In the genomic region with DNA sequence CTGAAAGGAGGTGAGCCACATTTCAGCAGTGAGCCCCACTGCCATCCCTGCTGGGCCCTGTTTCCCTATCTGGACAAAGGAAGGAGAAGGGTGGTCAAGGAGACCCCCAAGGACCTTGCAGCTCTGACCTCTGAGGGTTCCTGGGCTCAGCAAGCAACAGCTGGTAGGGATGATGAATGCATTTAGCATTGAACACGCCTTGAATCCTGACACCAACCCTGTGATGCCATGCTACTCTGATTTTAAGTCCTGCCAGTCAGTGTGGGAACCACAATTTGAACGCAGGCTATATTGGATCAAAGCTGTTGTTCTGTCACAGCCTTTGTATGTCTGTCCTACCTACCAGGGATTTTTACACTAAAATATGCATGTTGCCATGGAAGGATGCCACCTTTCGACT, we compare ENCODE assay signal across 18 cellular contexts. TPM values are rescaled to one million over a fixed set of nuclear protein-coding genes. Genes with fewer than 3 reads are reported as not detected.
A peak's percentile ranks its signal among the peaks of the same experiment; 100 is the strongest.
DNase-seq lines count a peak whose midpoint lies in the region; ATAC-seq and TF ChIP-seq lines count a peak whose summit lies in the region.
"Had no signal": no experiment of that assay in that cellular context is flagged by ENCODE, and none has a peak within 500 bp of the region (broad histone marks: within the 10 kb centered on the region; RNA-seq: fewer than 3 reads in every experiment).

No MANE protein-coding gene starts in this region.

- peaks cover 35% of the 10 kb centered on the region for H3K4me1 ChIP-seq in CD4-positive, CD25-positive, alpha-beta regulatory T cell (ENCODE audit: control insufficient read depth, insufficient read depth, low read length, poor library complexity, severe bottlenecking)
- peaks cover 23% of the 10 kb centered on the region for H3K4me1 ChIP-seq in Karpas-422 (ENCODE audit: low read length)
- H3K4me1 ChIP-seq in spleen: peaks cover 4 to 73% (median 53%) of the 10 kb centered on the region in 6 donors
- H3K4me1 ChIP-seq: SJCRH30 had no signal

- 90 to 95% (median 93%) methylated on average over 3 of the region's 3 CpGs for WGBS in spleen, 5 donors

- TF ChIP-seq CTCF in spleen (IDR thresholded peaks at IDR 0.05 in 8 of 11, conservative IDR thresholded peaks at IDR 0.05 in 3 of 11): no peak

- H3K36me3 ChIP-seq in CD4-positive, CD25-positive, alpha-beta regulatory T cell (ENCODE audit: control insufficient read depth, insufficient read depth, low read length): peaks cover 39% of the 10 kb centered on the region
- H3K36me3 ChIP-seq in Karpas-422 (ENCODE audit: insufficient read depth, low read length): peaks cover 27% of the 10 kb centered on the region
- H3K36me3 ChIP-seq in spleen: peaks cover 0 to 86% (median 37%) of the 10 kb centered on the region in 6 donors

- H3K4me2 ChIP-seq in Karpas-422 (ENCODE audit: low read depth, low read length, poor library complexity, severe bottlenecking): no peak overlapping the region

- H3K9me2 ChIP-seq in Karpas-422 (replicated peaks; ENCODE audit: insufficient read depth, low read length): no peaks in the 10 kb centered on the region

- H3K27me3 Mint-ChIP-seq in CD4-positive, CD25-positive, alpha-beta regulatory T cell: no peaks in the 10 kb centered on the region

- H3K4me1 Mint-ChIP-seq in CD4-positive, CD25-positive, alpha-beta regulatory T cell: peaks cover 8 to 64% (median 20%) of the 10 kb centered on the region in 4 donors

- no peak overlapping the region for H3K9ac ChIP-seq in Karpas-422 (ENCODE audit: low read length)

- no peaks in the 10 kb centered on the region for H3K9me3 Mint-ChIP-seq in CD4-positive, CD25-positive, alpha-beta regulatory T cell
- H3K9me3 Mint-ChIP-seq: CD8-positive, alpha-beta T cell had no signal

- H3K79me2 ChIP-seq in Karpas-422 (ENCODE audit: low read length): peaks cover 1% of the 10 kb centered on the region; the same call in 1 of the 2 replicates

- H3K27me3 ChIP-seq in CD4-positive, CD25-positive, alpha-beta regulatory T cell (ENCODE audit: control insufficient read depth, insufficient read depth, low read length): no peaks in the 10 kb centered on the region
- H3K27me3 ChIP-seq in Karpas-422 (ENCODE audit: low read length) (no peaks in the 10 kb centered on the region), spleen (replicated peaks in 1 of 7) (no peaks in the 10 kb centered on the region)
- H3K27me3 ChIP-seq: SJCRH30 had no signal

- no peak for ATAC-seq in CD4-positive, CD25-positive, alpha-beta regulatory T cell (ENCODE audit: low read depth in 2 of 2)
- ATAC-seq: CD8-positive, alpha-beta T cell; K562; Panc1 had no signal

- peak overlapping the region; percentile 52 for H3K27ac ChIP-seq in CD4-positive, CD25-positive, alpha-beta regulatory T cell (ENCODE audit: insufficient read depth, low read length, poor library complexity, severe bottlenecking)
- no peak overlapping the region for H3K27ac ChIP-seq in Karpas-422 (ENCODE audit: low read length)
- peak overlapping the region in 4 of 8 donors; percentile 48 to 71 (median 68) for H3K27ac ChIP-seq in spleen
- H3K27ac ChIP-seq: SJCRH30 had no signal

- no peak overlapping the region for H2AFZ ChIP-seq in Karpas-422 (ENCODE audit: low read length)

- intact Hi-C loops in spleen (cut with DNase I; ENCODE audit: low total_unique reads): no loop called here

- peaks cover 29% of the 10 kb centered on the region for H3K36me3 Mint-ChIP-seq in CD4-positive, CD25-positive, alpha-beta regulatory T cell

- H3K9me3 ChIP-seq in CD4-positive, CD25-positive, alpha-beta regulatory T cell (ENCODE audit: control insufficient read depth in 2 of 2, low read length in 2 of 2): no peaks in the 10 kb centered on the region
- no peaks in the 10 kb centered on the region for H3K9me3 ChIP-seq in Karpas-422 (ENCODE audit: low read length)
- H3K9me3 ChIP-seq in spleen: no peaks in the 10 kb centered on the region
- H3K9me3 ChIP-seq: SJCRH30 had no signal

- no peaks in the 10 kb centered on the region for H4K20me1 ChIP-seq in Karpas-422 (ENCODE audit: insufficient read depth, low read depth, low read length)

- peak overlapping the region in 1 of 3 donors; percentile 82 for H3K27ac Mint-ChIP-seq in CD4-positive, CD25-positive, alpha-beta regulatory T cell

- no peak overlapping the region for H3K4me3 Mint-ChIP-seq in CD4-positive, CD25-positive, alpha-beta regulatory T cell
- H3K4me3 Mint-ChIP-seq: CD8-positive, alpha-beta T cell had no signal

- no peak for DNase-seq in CD4-positive, CD25-positive, alpha-beta regulatory T cell
- peak; percentile 38 for DNase-seq in Karpas-422
- no peak for DNase-seq in erythroblast (lab: John Stamatoyannopoulos, UW)
- peak; percentile 9 for DNase-seq in spleen
- DNase-seq in NCI-H2107 (lab: John Stamatoyannopoulos, UW): no peak
- no peak for DNase-seq in GDM1 (lab: John Stamatoyannopoulos, UW)
- DNase-seq in DMS79 (lab: John Stamatoyannopoulos, UW): no peak
- DNase-seq: CD8-positive, alpha-beta T cell; NCI-H1092 treated with DMSO at 0.1 percent for 48 hours; NCI-H1436 treated with DMSO at 0.1 percent for 48 hours; NCI-H1930; NCI-H226; NCI-H510A treated with DMSO at 0.1 percent for 48 hours; NCI-H748 treated with DMSO at 0.1 percent for 48 hours; NK-92 treated with Interleukin-12 subunit alpha and Interleukin-12 subunit beta, amount 100 ng/mL, for 24 hours; SJCRH30 had no signal

- no peak overlapping the region for H3K4me3 ChIP-seq in CD4-positive, CD25-positive, alpha-beta regulatory T cell (ENCODE audit: low read depth, low read length)
- H3K4me3 ChIP-seq in Karpas-422 (ENCODE audit: low read length) (no peak overlapping the region), spleen (no peak overlapping the region)
- H3K4me3 ChIP-seq: K562, SJCRH30 had no signal

- peak; percentile 10 for TF ChIP-seq POLR2A in erythroblast (IDR thresholded peaks at IDR 0.05; ENCODE audit: low read length)
- TF ChIP-seq POLR2A in spleen (IDR thresholded peaks at IDR 0.05): no peak

RNA-seq across cellular contexts. Expression of a gene that starts 6.5 kb away (rescaled TPM):
- total RNA-seq in CD4-positive, CD25-positive, alpha-beta regulatory T cell: 49.6 TPM
- polyA plus RNA-seq in CD4-positive, CD25-positive, alpha-beta regulatory T cell: 100 to 1,000 TPM in 2 of 4 donors, 10 to 100 TPM in 2; 77.2 to 108 (median 100.0) TPM
- 73.7 and 78.8 TPM in 2 replicates for total RNA-seq in Karpas-422 (2014; rRNA removed; shearing (Covaris generic); ENCODE audit: low replicate concordance)
- total RNA-seq in spleen: 10 to 100 TPM; 25.6 to 49.9 (median 41.0) TPM
- 10 to 100 TPM; 16.4 to 29.6 (median 20.5) TPM for polyA plus RNA-seq in spleen

RNA-seq across cellular contexts. Expression of a gene that starts 10.3 kb away (rescaled TPM):
- total RNA-seq in CD4-positive, CD25-positive, alpha-beta regulatory T cell: 79.7 TPM
- 10 to 100 TPM; 22.0 to 26.9 (median 24.8) TPM for polyA plus RNA-seq in CD4-positive, CD25-positive, alpha-beta regulatory T cell
- total RNA-seq in Karpas-422 (2014; rRNA removed; shearing (Covaris generic); ENCODE audit: low replicate concordance): 58.8 and 69.5 TPM in 2 replicates
- 100 to 1,000 TPM in 1 of 7 donors, 10 to 100 TPM in 6; 54.6 to 103 (median 69.8) TPM for total RNA-seq in spleen
- polyA plus RNA-seq in spleen: 10 to 100 TPM; 18.6 to 31.3 (median 20.1) TPM

RNA-seq across cellular contexts. Expression of a gene that starts 23.2 kb away (rescaled TPM):
- 107 TPM for total RNA-seq in CD4-positive, CD25-positive, alpha-beta regulatory T cell
- 100 to 1,000 TPM; 145 to 194 (median 159) TPM for polyA plus RNA-seq in CD4-positive, CD25-positive, alpha-beta regulatory T cell
- total RNA-seq in Karpas-422 (2014; rRNA removed; shearing (Covaris generic); ENCODE audit: low replicate concordance): 37.1 and 54.9 TPM in 2 replicates
- total RNA-seq in spleen: 100 to 1,000 TPM in 5 of 7 donors, 10 to 100 TPM in 2; 84.3 to 129 (median 113) TPM
- polyA plus RNA-seq in spleen: 10 to 100 TPM; 34.7 to 48.1 (median 38.5) TPM

RNA-seq across cellular contexts. Expression of a gene that starts 41.6 kb away (rescaled TPM):
- 91.8 TPM for total RNA-seq in CD4-positive, CD25-positive, alpha-beta regulatory T cell
- polyA plus RNA-seq in CD4-positive, CD25-positive, alpha-beta regulatory T cell: 100 to 1,000 TPM; 383 to 512 (median 449) TPM
- total RNA-seq in Karpas-422 (2014; rRNA removed; shearing (Covaris generic); ENCODE audit: low replicate concordance): 135 and 229 TPM in 2 replicates
- total RNA-seq in spleen: 100 to 1,000 TPM in 4 of 7 donors, 10 to 100 TPM in 3; 83.2 to 122 (median 108) TPM
- polyA plus RNA-seq in spleen: 100 to 1,000 TPM; 142 to 247 (median 221) TPM

RNA-seq across cellular contexts. Expression of a gene that starts 53.4 kb away (rescaled TPM):
- 54.4 TPM for total RNA-seq in CD4-positive, CD25-positive, alpha-beta regulatory T cell
- 10 to 100 TPM; 22.5 to 38.1 (median 34.7) TPM for polyA plus RNA-seq in CD4-positive, CD25-positive, alpha-beta regulatory T cell
- total RNA-seq in Karpas-422 (2014; rRNA removed; shearing (Covaris generic); ENCODE audit: low replicate concordance): 87.3 and 89.6 TPM in 2 replicates
- total RNA-seq in spleen: 10 to 100 TPM; 51.7 to 74.6 (median 57.7) TPM
- polyA plus RNA-seq in spleen: 10 to 100 TPM; 33.2 to 71.5 (median 64.7) TPM

Comparison
In these comparisons a context has a peak if more than half of its experiments do, and no peak if none do; other contexts are left out.
1. DNase-seq: peak in Karpas-422 (single experiment) and spleen (single experiment); none in CD4-positive, CD25-positive, alpha-beta regulatory T cell (0 of 3), erythroblast (0 of 2), NCI-H2107 (single experiment), GDM1 (single experiment) and DMS79 (single experiment).